In genomic region chrX:2500091-2500680, GRCh38 we compare ENCODE assay signal across 1 cellular context.
TF ChIP-seq lines count a peak whose summit lies in the region.

No MANE protein-coding gene starts in this region.

TF ChIP-seq in GM12878, 131 proteins besides CTCF, POLR2A, EP300 and RAD21 (continued from another document):
- TF ChIP-seq NKRF (conservative IDR thresholded peaks at IDR 0.05), result peak; percentile 45; the same call in 1 of the 2 replicates
